Comparison of ENCODE assay signal across 18 cellular contexts in the genomic region with DNA sequence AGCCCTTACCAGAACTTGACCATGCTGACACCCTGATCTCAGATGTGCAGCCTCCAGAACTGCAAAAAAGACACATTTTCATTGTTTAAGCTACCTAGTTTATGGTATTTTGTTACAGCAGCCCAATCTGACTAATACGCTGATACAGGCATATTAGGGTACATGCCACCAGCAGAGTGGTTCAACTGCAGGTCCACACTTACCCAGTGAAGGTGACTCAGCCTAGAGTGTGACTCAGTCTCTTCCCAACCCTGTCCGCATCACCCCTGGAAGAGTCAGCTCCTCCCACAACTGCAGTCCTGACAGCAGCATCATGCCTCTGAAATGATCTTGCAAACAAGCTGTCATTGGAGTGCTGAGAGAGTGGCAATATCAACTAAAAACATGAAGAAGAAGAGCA. TPM values are rescaled to one million over a fixed set of nuclear protein-coding genes. Genes with fewer than 3 reads are reported as not detected.
A peak's percentile ranks its signal among the peaks of the same experiment; 100 is the strongest.
DNase-seq lines count a peak whose midpoint lies in the region; FAIRE-seq and TF ChIP-seq lines count a peak whose summit lies in the region.
"Had no signal": no experiment of that assay in that cellular context is flagged by ENCODE, and none has a peak within 500 bp of the region (broad histone marks: within the 10 kb centered on the region; RNA-seq: fewer than 3 reads in every experiment).

No MANE protein-coding gene starts in this region.

- no peak overlapping the region for H2BK120ac ChIP-seq in trophoblast cell (ENCODE audit: insufficient read depth, low read length, poor library complexity)

- no peak for TF ChIP-seq CTCF in endothelial cell of umbilical vein (IDR thresholded peaks at IDR 0.05; ENCODE audit: extremely low read depth in 1 of 2, insufficient read depth in 1 of 2, low read depth in 1 of 2, low read length in 2 of 2)

- intact Hi-C loops in endothelial cell of umbilical vein (cut with micrococcal nuclease) = no loop called here

- dilution Hi-C loops in endothelial cell of umbilical vein (cut with MboI; ENCODE audit: extremely low pct_ligation_motif_present, low sequenced_read_pairs) = no loop called here

- no peak for TF ChIP-seq POLR2A in endothelial cell of umbilical vein (IDR thresholded peaks at IDR 0.05; ENCODE audit: low read depth, low read length)

- H4K8ac ChIP-seq in trophoblast cell (ENCODE audit: low read depth, low read length) = no peak overlapping the region

- CTCF ChIA-PET in endothelial cell of umbilical vein (lab: Charles Lee) = interaction anchor here (1.3 kb wide), 1 partner anchor 31 kb away, joined by 3 read pairs; a partner anchor contains a TSS

- H3K14ac ChIP-seq in trophoblast cell (ENCODE audit: low read length) = no peak overlapping the region

- no peak overlapping the region for H2AK5ac ChIP-seq in trophoblast cell (ENCODE audit: low read length)

- POLR2A ChIA-PET in endothelial cell of umbilical vein (lab: Charles Lee) = no interaction called here

- H2BK5ac ChIP-seq in trophoblast cell (ENCODE audit: low read depth, low read length, poor library complexity) = no peak overlapping the region

- H3K4me2 ChIP-seq in endothelial cell of umbilical vein (ENCODE audit: insufficient read depth, low read length) (no peak overlapping the region), trophoblast cell (ENCODE audit: low read length) (no peak overlapping the region)

- no CpG with 5 or more reads among the region's 2 CpGs for WGBS in trophoblast cell (ENCODE audit: extremely low coverage, insufficient coverage, insufficient read length)

- in situ Hi-C loops in HAP-1 (cut with MboI; ENCODE audit: low sequenced_read_pairs) = no loop called here

- H3K4me1 ChIP-seq in endothelial cell of umbilical vein (ENCODE audit: control insufficient read depth, extremely low read depth, insufficient read depth, low read length) = peaks cover 4% of the 10 kb centered on the region
- no peaks in the 10 kb centered on the region for H3K4me1 ChIP-seq in trophoblast cell (ENCODE audit: control insufficient read depth in 1 of 2, insufficient read depth in 2 of 2, low read length in 2 of 2)
- peaks cover 4% of the 10 kb centered on the region for H3K4me1 ChIP-seq in HAP-1

- no peak overlapping the region for H3K23ac ChIP-seq in trophoblast cell (ENCODE audit: low read length)

- H3K4me3 ChIP-seq in endothelial cell of umbilical vein (replicated peaks in 1 of 3; ENCODE audit: insufficient read depth in 1 of 3, low read depth in 1 of 3, low read length in 3 of 3) = no peak overlapping the region
- H3K4me3 ChIP-seq in trophoblast cell (ENCODE audit: low read depth, low read length) = no peak overlapping the region
- no peak overlapping the region for H3K4me3 ChIP-seq in HAP-1
- H3K4me3 ChIP-seq: K562, mucosa of descending colon, transverse colon had no signal

- no peak overlapping the region for H2BK12ac ChIP-seq in trophoblast cell (ENCODE audit: low read length)

- H3K27ac ChIP-seq in endothelial cell of umbilical vein (ENCODE audit: insufficient read depth, low read depth, low read length) = no peak overlapping the region
- no peak overlapping the region for H3K27ac ChIP-seq in trophoblast cell (ENCODE audit: low read depth, low read length)
- no peak overlapping the region for H3K27ac ChIP-seq in substantia nigra (ENCODE audit: low read depth, low read length, poor library complexity, severe bottlenecking)
- H3K27ac ChIP-seq: 22Rv1, transverse colon had no signal

- no peak overlapping the region for H2AFZ ChIP-seq in endothelial cell of umbilical vein (ENCODE audit: low read depth, low read length)
- H2AFZ ChIP-seq in trophoblast cell (ENCODE audit: insufficient read depth, low read length, poor library complexity) = no peak overlapping the region

- H3K9me1 ChIP-seq in endothelial cell of umbilical vein (replicated peaks; ENCODE audit: control insufficient read depth, extremely low read depth, insufficient read depth, low read length) = no peaks in the 10 kb centered on the region

- H3K27me3 ChIP-seq in endothelial cell of umbilical vein (ENCODE audit: control insufficient read depth in 2 of 2, insufficient read depth in 2 of 2, low read length in 2 of 2) (peaks cover 9 to 16% of the 10 kb centered on the region in 2 experiments), trophoblast cell (ENCODE audit: insufficient read depth, low read length) (no peaks in the 10 kb centered on the region), HAP-1 (ENCODE audit: low read depth) (peaks cover 4% of the 10 kb centered on the region; the same call in 1 of the 2 replicates)

- H3K79me2 ChIP-seq in endothelial cell of umbilical vein (ENCODE audit: control insufficient read depth, insufficient read depth, low read length) = no peaks in the 10 kb centered on the region
- H3K79me2 ChIP-seq in trophoblast cell (ENCODE audit: control insufficient read depth, insufficient read depth, low read length, poor library complexity) = no peaks in the 10 kb centered on the region

- FAIRE-seq in endothelial cell of umbilical vein (lab: Jason Lieb, UNC) = no peak
- FAIRE-seq: K562, TTC549 had no signal

- no peak overlapping the region for H4K12ac ChIP-seq in trophoblast cell (ENCODE audit: low read depth, low read length)

- no peak overlapping the region for H3K18ac ChIP-seq in trophoblast cell (ENCODE audit: low read length)

- no TSS peak for BruUV-seq in endothelial cell of umbilical vein (replicated peaks; lab: Mats Ljungman, UMichigan)

- H3K36me3 ChIP-seq in endothelial cell of umbilical vein (ENCODE audit: control insufficient read depth in 2 of 2, extremely low read depth in 1 of 2, insufficient read depth in 2 of 2, low read length in 2 of 2) = no peaks in the 10 kb centered on the region
- H3K36me3 ChIP-seq in trophoblast cell (ENCODE audit: control insufficient read depth in 1 of 2, insufficient read depth in 2 of 2, low read length in 2 of 2) = no peaks in the 10 kb centered on the region
- no peaks in the 10 kb centered on the region for H3K36me3 ChIP-seq in HAP-1 (replicated peaks)
- H3K36me3 ChIP-seq: transverse colon had no signal

- no peaks in the 10 kb centered on the region for H4K20me1 ChIP-seq in endothelial cell of umbilical vein (replicated peaks; ENCODE audit: control insufficient read depth, extremely low read depth, insufficient read depth, low read length)

- H3K79me1 ChIP-seq in trophoblast cell (ENCODE audit: low read length) = no peaks in the 10 kb centered on the region

- H3K9ac ChIP-seq in endothelial cell of umbilical vein (replicated peaks; ENCODE audit: extremely low read depth, insufficient read depth, low read length) = no peak overlapping the region
- no peak overlapping the region for H3K9ac ChIP-seq in trophoblast cell (ENCODE audit: low read length)

- peak; percentile 10 for DNase-seq in DMS53 (lab: John Stamatoyannopoulos, UW)
- DNase-seq in DMS53 treated with DMSO at 0.1 percent for 48 hours (lab: John Stamatoyannopoulos, UW; ENCODE audit: unreplicated experiment) = no peak
- peak; percentile 40 for DNase-seq in NCI-H226
- DNase-seq in endothelial cell of umbilical vein (ENCODE audit: low read depth, low spot score) = peak; percentile 7
- peak; percentile 6 to 34 for DNase-seq in trophoblast cell
- DNase-seq in substantia nigra (lab: John Stamatoyannopoulos, UW) = no peak
- DNase-seq in HAP-1 (ENCODE audit: low spot score in 2 of 2) = no peak
- DNase-seq in GM03348 (ENCODE audit: low spot score) = no peak
- DNase-seq: activated CD4-positive, alpha-beta memory T cell treated with anti-CD3 and anti-CD28 coated beads for 36 hours; CD4-positive, alpha-beta T cell; left cardiac atrium; mucosa of descending colon; NCI-H1417; stimulated activated CD4-positive, alpha-beta T cell treated with anti-CD3 and anti-CD28 coated beads, Interleukin-4, amount 100 ng/mL, for 24 hours; transverse colon had no signal

- no peak overlapping the region for H3K4ac ChIP-seq in trophoblast cell (ENCODE audit: low read depth, low read length)

- H3K9me3 ChIP-seq in endothelial cell of umbilical vein (replicated peaks; ENCODE audit: control insufficient read depth, insufficient read depth, low read length) (no peaks in the 10 kb centered on the region), trophoblast cell (ENCODE audit: insufficient read depth, low read depth, low read length) (no peaks in the 10 kb centered on the region), HAP-1 (no peaks in the 10 kb centered on the region)
- H3K9me3 ChIP-seq: mucosa of descending colon, transverse colon had no signal

- H4K91ac ChIP-seq in trophoblast cell (ENCODE audit: low read depth, low read length) = no peak overlapping the region

TF ChIP-seq in endothelial cell of umbilical vein, 7 proteins besides CTCF, POLR2A, EP300 and RAD21:
- TF ChIP-seq EZH2 (IDR thresholded peaks at IDR 0.05; ENCODE audit: borderline replicate concordance, low read depth, low read length, severe bottlenecking) = no peak

RNA-seq across cellular contexts. Expression of a gene that starts 30.8 kb away (rescaled TPM):
- 36.3 and 40.7 TPM in 2 replicates for total RNA-seq in endothelial cell of umbilical vein
- polyA plus RNA-seq in endothelial cell of umbilical vein = 14.4 and 16.2 TPM in 2 replicates
- 23.2 and 30.3 TPM in 2 replicates for polyA plus RNA-seq in endothelial cell of umbilical vein (2011; cell fraction: cytosol; rRNA removed)
- 21.4 and 26.8 TPM in 2 replicates for polyA plus RNA-seq in endothelial cell of umbilical vein (2011; cell fraction: nucleus; rRNA removed)
- 33.2 and 43.2 TPM in 2 replicates for polyA plus RNA-seq in endothelial cell of umbilical vein (2012)
- polyA minus RNA-seq in endothelial cell of umbilical vein = 19.1 and 27.1 TPM in 2 replicates
- polyA minus RNA-seq in endothelial cell of umbilical vein (2011; cell fraction: cytosol; rRNA and poly(A)+ RNA removed) = 22.0 TPM
- polyA minus RNA-seq in endothelial cell of umbilical vein (2011; cell fraction: nucleus; rRNA and poly(A)+ RNA removed) = 9.7 and 9.8 TPM in 2 replicates
- polyA plus RNA-seq in trophoblast cell (2013) = 52.9 and 53.8 TPM in 2 replicates

Comparison
In these comparisons a context has a peak if more than half of its experiments do, and no peak if none do; other contexts are left out.
1. DNase-seq: peak in DMS53 (single experiment), NCI-H226 (single experiment), endothelial cell of umbilical vein (single experiment) and trophoblast cell (2 of 2); none in DMS53 treated with DMSO at 0.1 percent for 48 hours (single experiment), substantia nigra (0 of 49), HAP-1 (0 of 2) and GM03348 (single experiment).